Comparison of ENCODE assay signal across 8 cellular contexts in genomic region chr5:179805070-179805528, GRCh38. TPM values are rescaled to one million over a fixed set of nuclear protein-coding genes. Genes with fewer than 3 reads are reported as not detected.
A peak's percentile ranks its signal among the peaks of the same experiment; 100 is the strongest.
DNase-seq lines count a peak whose midpoint lies in the region; ATAC-seq and TF ChIP-seq lines count a peak whose summit lies in the region.

No MANE protein-coding gene starts in this region.

- no peaks in the 10 kb centered on the region for H3K36me3 ChIP-seq in parathyroid adenoma (ENCODE audit: control insufficient read depth, insufficient read depth, low read length)

- H3K27ac ChIP-seq in parathyroid adenoma, result peak overlapping the region; percentile 33

- DNase-seq in fibroblast of villous mesenchyme (ENCODE audit: low read depth) (no peak), NCI-H82 (lab: John Stamatoyannopoulos, UW) (no peak), NCI-H1417 treated with DMSO at 0.1 percent for 48 hours (lab: John Stamatoyannopoulos, UW) (no peak)
- DNase-seq in stimulated activated CD4-positive, alpha-beta T cell treated with anti-CD3 and anti-CD28 coated beads, Interleukin-4, amount 100 ng/mL, for 1 hour, result no peak

- H2AFZ ChIP-seq in parathyroid adenoma, result peak overlapping the region; percentile 80

- TF ChIP-seq CTCF in GM12875 (IDR thresholded peaks at IDR 0.05; ENCODE audit: borderline replicate concordance, insufficient read depth, low read depth, low read length) (no peak), fibroblast of villous mesenchyme (IDR thresholded peaks at IDR 0.05; ENCODE audit: insufficient read depth, low read depth, low read length) (no peak), parathyroid adenoma (IDR thresholded peaks at IDR 0.05) (no peak)

- peaks cover 27% of the 10 kb centered on the region for H3K79me2 ChIP-seq in parathyroid adenoma

- H3K9ac ChIP-seq in parathyroid adenoma, result peak overlapping the region; percentile 8

- no peaks in the 10 kb centered on the region for H3K9me3 ChIP-seq in parathyroid adenoma (ENCODE audit: control insufficient read depth, low read length)

- no peaks in the 10 kb centered on the region for H3K27me3 ChIP-seq in parathyroid adenoma (ENCODE audit: control insufficient read depth, insufficient read depth, low read length)

- H3K4me2 ChIP-seq in parathyroid adenoma (ENCODE audit: low read length), result peak overlapping the region; percentile 97

- H3K4me3 ChIP-seq in GM12875 (ENCODE audit: low read depth, low read length) (peak overlapping the region; percentile 90), fibroblast of villous mesenchyme (ENCODE audit: low read depth, low read length) (peak overlapping the region; percentile 78), parathyroid adenoma (ENCODE audit: low read depth, low read length) (peak overlapping the region; percentile 70)

- ATAC-seq in SK-N-SH treated with all-trans-retinoic acid at 6 μM for 48 hours (peak; percentile 9), HG03565 (IDR thresholded peaks at IDR 0.05; ENCODE audit: unreplicated experiment) (no peak)

- peaks cover 11% of the 10 kb centered on the region for H3K4me1 ChIP-seq in parathyroid adenoma

TF ChIP-seq in SK-N-SH treated with all-trans-retinoic acid at 6 μM for 48 hours, 23 proteins besides CTCF, POLR2A, EP300 and RAD21:
- TF ChIP-seq PPARA (CRISPR knock-in tag; IDR thresholded peaks at IDR 0.05; ENCODE audit: borderline replicate concordance) (no peak), TCF4 (CRISPR knock-in tag; IDR thresholded peaks at IDR 0.05; ENCODE audit: borderline replicate concordance) (no peak), ZNF8 (CRISPR knock-in tag; IDR thresholded peaks at IDR 0.05) (no peak), CSDC2 (CRISPR knock-in tag; IDR thresholded peaks at IDR 0.05) (no peak), ARNTL (CRISPR knock-in tag; IDR thresholded peaks at IDR 0.05; ENCODE audit: borderline replicate concordance, low read depth) (no peak)
- TF ChIP-seq, protein P1, sequence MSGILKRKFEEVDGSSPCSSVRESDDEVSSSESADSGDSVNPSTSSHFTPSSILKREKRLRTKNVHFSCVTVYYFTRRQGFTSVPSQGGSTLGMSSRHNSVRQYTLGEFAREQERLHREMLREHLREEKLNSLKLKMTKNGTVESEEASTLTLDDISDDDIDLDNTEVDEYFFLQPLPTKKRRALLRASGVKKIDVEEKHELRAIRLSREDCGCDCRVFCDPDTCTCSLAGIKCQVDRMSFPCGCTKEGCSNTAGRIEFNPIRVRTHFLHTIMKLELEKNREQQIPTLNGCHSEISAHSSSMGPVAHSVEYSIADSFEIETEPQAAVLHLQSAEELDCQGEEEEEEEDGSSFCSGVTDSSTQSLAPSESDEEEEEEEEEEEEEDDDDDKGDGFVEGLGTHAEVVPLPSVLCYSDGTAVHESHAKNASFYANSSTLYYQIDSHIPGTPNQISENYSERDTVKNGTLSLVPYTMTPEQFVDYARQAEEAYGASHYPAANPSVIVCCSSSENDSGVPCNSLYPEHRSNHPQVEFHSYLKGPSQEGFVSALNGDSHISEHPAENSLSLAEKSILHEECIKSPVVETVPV (CRISPR knock-in tag; IDR thresholded peaks at IDR 0.05), result no peak

RNA-seq across cellular contexts. Expression of gene MGAT4B, which starts 1.6 kb away (rescaled TPM):
- 83.8 and 102 TPM in 2 replicates for total RNA-seq in fibroblast of villous mesenchyme

RNA-seq across cellular contexts. Expression of gene LTC4S, which starts 11.3 kb away (rescaled TPM):
- total RNA-seq in fibroblast of villous mesenchyme, result 0.43 TPM in 1 of 2 replicates, not detected in the other

RNA-seq across cellular contexts. Expression of gene SQSTM1, which starts 15.6 kb away (rescaled TPM):
- 752 and 892 TPM in 2 replicates for total RNA-seq in fibroblast of villous mesenchyme

RNA-seq across cellular contexts. Expression of gene MRNIP, which starts 53.5 kb away (rescaled TPM):
- total RNA-seq in fibroblast of villous mesenchyme, result 9.0 and 13.0 TPM in 2 replicates
